ENCODE assay signal across 13 cellular contexts in the genomic region with DNA sequence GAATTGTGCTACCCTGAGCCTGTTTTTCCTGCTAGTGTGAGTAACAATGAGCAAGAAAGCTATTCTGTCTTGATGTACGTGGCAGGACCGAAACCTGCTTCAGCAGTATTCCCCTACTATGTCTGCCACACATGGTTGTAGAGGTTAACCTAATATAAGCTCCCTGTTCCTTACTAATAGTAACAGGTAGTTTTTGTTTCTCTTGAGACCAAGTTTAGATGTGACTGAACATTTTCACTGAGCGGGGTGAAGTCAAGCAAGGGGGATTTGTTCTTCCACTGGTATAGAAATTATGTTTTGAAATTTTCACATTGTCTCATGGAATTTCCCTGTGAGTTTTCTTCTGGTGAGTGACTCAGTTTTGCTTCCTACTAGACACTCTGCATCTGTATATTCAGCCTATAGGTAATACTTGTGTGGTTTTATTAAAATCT. TPM values are rescaled to one million over a fixed set of nuclear protein-coding genes. Genes with fewer than 3 reads are reported as not detected.
DNase-seq lines count a peak whose midpoint lies in the region; ATAC-seq, FAIRE-seq and TF ChIP-seq lines count a peak whose summit lies in the region.
"Had no signal": no experiment of that assay in that cellular context is flagged by ENCODE, and none has a peak within 500 bp of the region (broad histone marks: within the 10 kb centered on the region; RNA-seq: fewer than 3 reads in every experiment).

No MANE protein-coding gene starts in this region.

- FAIRE-seq in endothelial cell of umbilical vein (lab: Jason Lieb, UNC) = no peak

- H3K27ac Mint-ChIP-seq in activated T-cell treated with anti-CD3 and anti-CD28 coated beads, Interleukin-2, amount 50 U/mL, for 24 hours = peak overlapping the region; percentile 47
- H3K27ac Mint-ChIP-seq: brain had no signal

- no peak overlapping the region for H3K27ac ChIP-seq in endothelial cell of umbilical vein (ENCODE audit: insufficient read depth, low read depth, low read length)

- H3K4me3 ChIP-seq in endothelial cell of umbilical vein (replicated peaks in 1 of 3; ENCODE audit: insufficient read depth in 1 of 3, low read depth in 1 of 3, low read length in 3 of 3) = no peak overlapping the region

- no peaks in the 10 kb centered on the region for H3K36me3 ChIP-seq in endothelial cell of umbilical vein (ENCODE audit: control insufficient read depth in 2 of 2, extremely low read depth in 1 of 2, insufficient read depth in 2 of 2, low read length in 2 of 2)

- H3K27me3 Mint-ChIP-seq in activated T-cell treated with anti-CD3 and anti-CD28 coated beads, Interleukin-2, amount 50 U/mL, for 24 hours = peaks cover 13% of the 10 kb centered on the region
- H3K27me3 Mint-ChIP-seq: brain had no signal

- no peak overlapping the region for H3K4me3 Mint-ChIP-seq in activated T-cell treated with anti-CD3 and anti-CD28 coated beads, Interleukin-2, amount 50 U/mL, for 24 hours
- H3K4me3 Mint-ChIP-seq: brain had no signal

- H3K9me3 Mint-ChIP-seq in activated T-cell treated with anti-CD3 and anti-CD28 coated beads, Interleukin-2, amount 50 U/mL, for 24 hours = no peaks in the 10 kb centered on the region

- no peak for DNase-seq in activated T-cell treated with anti-CD3 and anti-CD28 coated beads, Interleukin-2, amount 50 U/mL, for 24 hours
- DNase-seq in activated T-cell treated with anti-CD3 and anti-CD28 coated beads, Interleukin-2, amount 50 U/mL, for 1 hour = no peak
- DNase-seq in endothelial cell of umbilical vein (ENCODE audit: low read depth, low spot score) (peak; percentile 17), medulla oblongata (ENCODE audit: extremely low spot score) (no peak), NCI-H524 treated with DMSO at 0.1 percent for 48 hours (lab: John Stamatoyannopoulos, UW) (no peak), NAMALWA (ENCODE audit: low spot score) (no peak)
- DNase-seq: ACHN; activated CD4-positive, alpha-beta T cell treated with anti-CD3 and anti-CD28 coated beads, Interleukin-2, amount 50 U/mL, for 1 hour; EL; NCI-H146 had no signal

- peaks cover 7% of the 10 kb centered on the region for H3K4me1 Mint-ChIP-seq in activated T-cell treated with anti-CD3 and anti-CD28 coated beads, Interleukin-2, amount 50 U/mL, for 24 hours (ENCODE audit: low read depth)
- H3K4me1 Mint-ChIP-seq: brain had no signal

- H3K9ac ChIP-seq in endothelial cell of umbilical vein (replicated peaks; ENCODE audit: extremely low read depth, insufficient read depth, low read length) = no peak overlapping the region

- no peak overlapping the region for H2AFZ ChIP-seq in endothelial cell of umbilical vein (ENCODE audit: low read depth, low read length)

- no peaks in the 10 kb centered on the region for H3K79me2 ChIP-seq in endothelial cell of umbilical vein (ENCODE audit: control insufficient read depth, insufficient read depth, low read length)

- peaks cover 69% of the 10 kb centered on the region for H3K36me3 Mint-ChIP-seq in activated T-cell treated with anti-CD3 and anti-CD28 coated beads, Interleukin-2, amount 50 U/mL, for 24 hours (ENCODE audit: low read depth)

- dilution Hi-C loops in endothelial cell of umbilical vein (cut with MboI; ENCODE audit: extremely low pct_ligation_motif_present, low sequenced_read_pairs) = no loop called here

- H3K4me1 ChIP-seq in endothelial cell of umbilical vein (ENCODE audit: control insufficient read depth, extremely low read depth, insufficient read depth, low read length) = peaks cover 22% of the 10 kb centered on the region

- TF ChIP-seq POLR2A in endothelial cell of umbilical vein (IDR thresholded peaks at IDR 0.05; ENCODE audit: low read depth, low read length) = no peak

- H3K4me2 ChIP-seq in endothelial cell of umbilical vein (ENCODE audit: insufficient read depth, low read length) = no peak overlapping the region

- no TSS peak for BruUV-seq in endothelial cell of umbilical vein (replicated peaks; lab: Mats Ljungman, UMichigan)

- no peak for TF ChIP-seq CTCF in endothelial cell of umbilical vein (IDR thresholded peaks at IDR 0.05; ENCODE audit: extremely low read depth in 1 of 2, insufficient read depth in 1 of 2, low read depth in 1 of 2, low read length in 2 of 2)

- no peaks in the 10 kb centered on the region for H3K9me3 ChIP-seq in endothelial cell of umbilical vein (replicated peaks; ENCODE audit: control insufficient read depth, insufficient read depth, low read length)

- H4K20me1 ChIP-seq in endothelial cell of umbilical vein (replicated peaks; ENCODE audit: control insufficient read depth, extremely low read depth, insufficient read depth, low read length) = no peaks in the 10 kb centered on the region

- POLR2A ChIA-PET in endothelial cell of umbilical vein (lab: Charles Lee) = no interaction called here

- ATAC-seq in GM21367 (IDR thresholded peaks at IDR 0.05; ENCODE audit: unreplicated experiment) (peak; percentile 85), HG03060 (IDR thresholded peaks at IDR 0.05; ENCODE audit: low read depth, unreplicated experiment) (peak; percentile 85)

- no peaks in the 10 kb centered on the region for H3K9me1 ChIP-seq in endothelial cell of umbilical vein (replicated peaks; ENCODE audit: control insufficient read depth, extremely low read depth, insufficient read depth, low read length)

- H3K27me3 ChIP-seq in endothelial cell of umbilical vein (ENCODE audit: control insufficient read depth in 2 of 2, insufficient read depth in 2 of 2, low read length in 2 of 2) = no peaks in the 10 kb centered on the region

- CTCF ChIA-PET in endothelial cell of umbilical vein (lab: Charles Lee) = no interaction called here

- intact Hi-C loops in endothelial cell of umbilical vein (cut with micrococcal nuclease) = no loop called here

TF ChIP-seq in endothelial cell of umbilical vein, 7 proteins besides CTCF, POLR2A, EP300 and RAD21:
- TF ChIP-seq FOS (IDR thresholded peaks at IDR 0.05; ENCODE audit: borderline replicate concordance, insufficient read depth, low read length) (no peak), GATA2 (IDR thresholded peaks at IDR 0.05; ENCODE audit: insufficient read depth, insufficient read length, low read depth, low read length) (no peak), MYC (IDR thresholded peaks at IDR 0.05; ENCODE audit: low read depth, low read length) (no peak), JUN (IDR thresholded peaks at IDR 0.05; ENCODE audit: borderline replicate concordance, insufficient read depth, insufficient read length, low read depth) (no peak), POLR2AphosphoS5 (IDR thresholded peaks at IDR 0.05; ENCODE audit: insufficient read depth, low read depth, low read length) (no peak), EZH2 (IDR thresholded peaks at IDR 0.05; ENCODE audit: borderline replicate concordance, low read depth, low read length, severe bottlenecking) (no peak)
- TF ChIP-seq, protein P1, sequence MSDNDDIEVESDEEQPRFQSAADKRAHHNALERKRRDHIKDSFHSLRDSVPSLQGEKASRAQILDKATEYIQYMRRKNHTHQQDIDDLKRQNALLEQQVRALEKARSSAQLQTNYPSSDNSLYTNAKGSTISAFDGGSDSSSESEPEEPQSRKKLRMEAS (IDR thresholded peaks at IDR 0.05; ENCODE audit: insufficient read depth, insufficient read length) = no peak

RNA-seq across cellular contexts. Expression of a gene that starts 37.3 kb away (rescaled TPM):
- total RNA-seq in endothelial cell of umbilical vein = 12.3 and 14.3 TPM in 2 replicates
- 18.0 and 19.7 TPM in 2 replicates for polyA plus RNA-seq in endothelial cell of umbilical vein
- 12.3 and 16.2 TPM in 2 replicates for polyA plus RNA-seq in endothelial cell of umbilical vein (2011; cell fraction: cytosol; rRNA removed)
- 96.3 and 130 TPM in 2 replicates for polyA plus RNA-seq in endothelial cell of umbilical vein (2011; cell fraction: nucleus; rRNA removed)
- 20.2 and 22.6 TPM in 2 replicates for polyA plus RNA-seq in endothelial cell of umbilical vein (2012)
- 48.2 and 49.1 TPM in 2 replicates for polyA minus RNA-seq in endothelial cell of umbilical vein
- polyA minus RNA-seq in endothelial cell of umbilical vein (2011; cell fraction: cytosol; rRNA and poly(A)+ RNA removed) = 12.5 TPM
- 38.6 and 51.6 TPM in 2 replicates for polyA minus RNA-seq in endothelial cell of umbilical vein (2011; cell fraction: nucleus; rRNA and poly(A)+ RNA removed)
